Comparison of ENCODE assay signal across 7 cellular contexts in the genomic region with DNA sequence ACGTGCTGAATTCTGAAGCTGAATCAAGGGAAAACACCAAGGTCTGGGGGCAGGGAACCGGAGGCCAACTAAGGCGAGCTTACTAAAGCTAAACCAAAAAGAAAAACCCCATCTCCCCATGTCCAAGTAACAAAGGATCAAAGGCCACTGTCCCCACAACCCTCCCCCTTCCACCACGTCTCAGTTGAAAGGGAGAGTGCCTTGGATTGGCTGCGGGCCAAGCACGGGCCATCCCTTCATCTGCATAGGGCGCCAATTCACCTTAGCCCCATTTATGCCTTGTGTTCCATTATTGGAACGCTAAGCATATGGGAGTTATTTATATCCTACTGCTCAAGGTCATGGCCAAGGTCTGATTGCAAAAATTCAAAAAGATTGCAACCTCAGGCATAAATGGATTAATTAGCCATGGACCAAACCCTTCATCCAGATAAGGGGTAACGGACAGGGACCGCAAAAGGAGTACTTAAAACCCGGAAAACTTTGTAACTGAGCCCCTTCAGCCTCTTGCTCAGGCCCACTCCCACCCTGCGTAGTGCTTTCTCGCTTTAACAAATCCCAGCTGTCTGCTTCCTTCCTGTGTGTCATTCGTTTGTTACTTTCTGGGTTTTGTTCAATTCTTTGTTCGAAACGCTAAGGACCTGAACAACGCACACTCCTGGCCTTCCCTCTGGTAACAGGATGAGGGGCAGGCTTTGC. TPM values are rescaled to one million over a fixed set of nuclear protein-coding genes. Genes with fewer than 3 reads are reported as not detected.
DNase-seq lines count a peak whose midpoint lies in the region; ATAC-seq and TF ChIP-seq lines count a peak whose summit lies in the region.

No MANE protein-coding gene starts in this region.

- peak overlapping the region; percentile 97 for H3K27ac Mint-ChIP-seq in nephron progenitor cell

- peaks cover 49% of the 10 kb centered on the region for H3K4me1 ChIP-seq in Karpas-422 (ENCODE audit: low read length)
- peaks cover 48% of the 10 kb centered on the region for H3K4me1 ChIP-seq in upper lobe of right lung

- H3K4me1 Mint-ChIP-seq in nephron progenitor cell = peaks cover 33% of the 10 kb centered on the region

- DNase-seq in Karpas-422 (peak; percentile 79), erythroblast (lab: John Stamatoyannopoulos, UW) (peak; percentile 72 to 79), nephron progenitor cell (no peak), upper lobe of right lung (peak; percentile 76)
- peak; percentile 68 to 73 for DNase-seq in activated CD4-positive, alpha-beta T cell treated with anti-CD3 and anti-CD28 coated beads, Interleukin-2, amount 50 U/mL, for 48 hours

- TF ChIP-seq POLR2A in erythroblast (IDR thresholded peaks at IDR 0.05; ENCODE audit: low read length) = no peak

- peaks cover 50% of the 10 kb centered on the region for H3K79me2 ChIP-seq in Karpas-422 (ENCODE audit: low read length)

- no peaks in the 10 kb centered on the region for H3K36me3 ChIP-seq in Karpas-422 (ENCODE audit: insufficient read depth, low read length)
- H3K36me3 ChIP-seq in upper lobe of right lung = no peaks in the 10 kb centered on the region

- H3K9me3 ChIP-seq in Karpas-422 (ENCODE audit: low read length) (no peaks in the 10 kb centered on the region), upper lobe of right lung (no peaks in the 10 kb centered on the region)

- H3K27me3 Mint-ChIP-seq in nephron progenitor cell (ENCODE audit: low read depth, poor library complexity) = no peaks in the 10 kb centered on the region

- no peaks in the 10 kb centered on the region for H3K9me3 Mint-ChIP-seq in nephron progenitor cell

- peak overlapping the region; percentile 97 for H3K9ac ChIP-seq in Karpas-422 (ENCODE audit: low read length)

- peak overlapping the region; percentile 100 for H3K4me3 Mint-ChIP-seq in nephron progenitor cell

- ATAC-seq in GM19467 (IDR thresholded peaks at IDR 0.05; ENCODE audit: unreplicated experiment) (peak; percentile 1), upper lobe of right lung (no peak), GM18520 (IDR thresholded peaks at IDR 0.05; ENCODE audit: unreplicated experiment) (no peak)

- H3K27me3 ChIP-seq in Karpas-422 (ENCODE audit: low read length) (no peaks in the 10 kb centered on the region), upper lobe of right lung (no peaks in the 10 kb centered on the region)

- H2AFZ ChIP-seq in Karpas-422 (ENCODE audit: low read length) = 0 out of 2 replicates have a peak overlapping the region, but pooled peaks have one; percentile 91

- peaks cover 6% of the 10 kb centered on the region for H3K36me3 Mint-ChIP-seq in nephron progenitor cell (ENCODE audit: low read depth)

- H3K27ac ChIP-seq in Karpas-422 (ENCODE audit: low read length) (peak overlapping the region; percentile 92), upper lobe of right lung (peak overlapping the region; percentile 85)

- no peaks in the 10 kb centered on the region for H4K20me1 ChIP-seq in Karpas-422 (ENCODE audit: insufficient read depth, low read depth, low read length)

- H3K4me3 ChIP-seq in Karpas-422 (ENCODE audit: low read length) (peak overlapping the region; percentile 96), upper lobe of right lung (peak overlapping the region; percentile 99)

- intact Hi-C loops in upper lobe of right lung (cut with DNase I) = no loop called here

- no peaks in the 10 kb centered on the region for H3K9me2 ChIP-seq in Karpas-422 (replicated peaks; ENCODE audit: insufficient read depth, low read length)

- H3K4me2 ChIP-seq in Karpas-422 (ENCODE audit: low read depth, low read length, poor library complexity, severe bottlenecking) = peak overlapping the region; percentile 92

- no peak for TF ChIP-seq CTCF in nephron progenitor cell (IDR thresholded peaks at IDR 0.05)
- no peak for TF ChIP-seq CTCF in upper lobe of right lung (IDR thresholded peaks at IDR 0.05)

RNA-seq across cellular contexts. Expression of gene ATP6V0D1, which starts 0.8 kb away (rescaled TPM):
- total RNA-seq in Karpas-422 (2014; rRNA removed; shearing (Covaris generic); ENCODE audit: low replicate concordance) = 63.8 and 83.4 TPM in 2 replicates
- total RNA-seq in upper lobe of right lung = 143 TPM

RNA-seq across cellular contexts. Expression of gene AGRP, which starts 1.6 kb away (rescaled TPM):
- total RNA-seq in Karpas-422 (2014; rRNA removed; shearing (Covaris generic); ENCODE audit: low replicate concordance) = not detected in 2 replicates
- 4.9 TPM for total RNA-seq in upper lobe of right lung

RNA-seq across cellular contexts. Expression of gene RIPOR1, which starts 46.9 kb away (rescaled TPM):
- total RNA-seq in Karpas-422 (2014; rRNA removed; shearing (Covaris generic); ENCODE audit: low replicate concordance) = 1.3 and 2.9 TPM in 2 replicates
- total RNA-seq in upper lobe of right lung = 133 TPM

RNA-seq across cellular contexts. Expression of gene HSD11B2, which starts 50.8 kb away (rescaled TPM):
- not detected in 2 replicates for total RNA-seq in Karpas-422 (2014; rRNA removed; shearing (Covaris generic); ENCODE audit: low replicate concordance)
- 2.2 TPM for total RNA-seq in upper lobe of right lung

Comparison
In these comparisons a context has a peak if more than half of its experiments do, and no peak if none do; other contexts are left out.
1. RNA of gene RIPOR1, which starts 46.9 kb away (total RNA-seq): 133 TPM in upper lobe of right lung (single experiment); 1.3 to 2.9 TPM in Karpas-422; every median in the first group is over 10 times any median in the second.